7 cellular contexts compared by ENCODE assay signal in genomic region chr7:30135551-30136271, GRCh38. TPM values are rescaled to one million over a fixed set of nuclear protein-coding genes. Genes with fewer than 3 reads are reported as not detected.
DNase-seq lines count a peak whose midpoint lies in the region; ATAC-seq and TF ChIP-seq lines count a peak whose summit lies in the region.

No MANE protein-coding gene starts in this region.

- H3K9me3 ChIP-seq in HCT116 (ENCODE audit: control insufficient read depth in 1 of 2, insufficient read depth in 1 of 2, low read depth in 1 of 2, low read length in 2 of 2) = no peaks in the 10 kb centered on the region

- H3K27me3 Mint-ChIP-seq in activated CD4-positive, alpha-beta T cell treated with anti-CD3 and anti-CD28 coated beads, Interleukin-2, amount 10 ng/mL, durations not matched to agents 24 days and 14 days = peaks cover 32% of the 10 kb centered on the region

- peak overlapping the region; percentile 67; the same call in 1 of the 2 replicates for H3K27ac ChIP-seq in HCT116 (ENCODE audit: low read depth, low read length)

- H3K4me1 Mint-ChIP-seq in activated CD4-positive, alpha-beta T cell treated with anti-CD3 and anti-CD28 coated beads, Interleukin-2, amount 10 ng/mL, durations not matched to agents 24 days and 14 days = peaks cover 10% of the 10 kb centered on the region

- peak overlapping the region; percentile 69 for H3K9ac ChIP-seq in HCT116 (ENCODE audit: low read length)

- H3K27ac Mint-ChIP-seq in activated CD4-positive, alpha-beta T cell treated with anti-CD3 and anti-CD28 coated beads, Interleukin-2, amount 10 ng/mL, durations not matched to agents 24 days and 14 days = peak overlapping the region; percentile 81

- DNase-seq in GM10248 (ENCODE audit: extremely low spot score) = peak; percentile 57
- DNase-seq in HCT116 (ENCODE audit: low read depth, low spot score) = no peak
- peak; percentile 62 for DNase-seq in NCI-H1092 treated with DMSO at 0.1 percent for 48 hours (lab: John Stamatoyannopoulos, UW)
- DNase-seq in activated CD4-positive, alpha-beta T cell treated with anti-CD3 and anti-CD28 coated beads, Interleukin-2, amount 10 ng/mL, durations not matched to agents 24 days and 14 days = peak; percentile 84
- peak; percentile 50 for DNase-seq in dedifferentiated amniotic fluid mesenchymal stem cell (ENCODE audit: extremely low spot score)
- peak; percentile 63 for DNase-seq in left lobe of liver (ENCODE audit: low spot score)
- peak; percentile 56 for DNase-seq in stimulated activated CD4-positive, alpha-beta T cell treated with anti-CD3 and anti-CD28 coated beads, Interleukin-4, amount 100 ng/mL, for 24 hours

- H3K36me3 ChIP-seq in HCT116 (ENCODE audit: control insufficient read depth in 1 of 2, insufficient read depth in 2 of 2, low read length in 2 of 2) = no peaks in the 10 kb centered on the region

- H3K4me3 Mint-ChIP-seq in activated CD4-positive, alpha-beta T cell treated with anti-CD3 and anti-CD28 coated beads, Interleukin-2, amount 10 ng/mL, durations not matched to agents 24 days and 14 days = peak overlapping the region; percentile 92

- BruUV-seq in HCT116 (replicated peaks; lab: Mats Ljungman, UMichigan) = no TSS peak

- peak overlapping the region; percentile 65 to 75 for H3K4me3 ChIP-seq in HCT116 (replicated peaks in 1 of 2; ENCODE audit: low read depth in 1 of 2, low read length in 2 of 2)

- no peak for TF ChIP-seq POLR2A in HCT116 (IDR thresholded peaks at IDR 0.05; ENCODE audit: borderline replicate concordance, extremely low read depth, insufficient read depth, insufficient read length)

- H3K4me1 ChIP-seq in HCT116 (ENCODE audit: control insufficient read depth in 1 of 2, insufficient read depth in 2 of 2, low read length in 2 of 2) = peaks cover 4 to 16% of the 10 kb centered on the region in 2 experiments

- H3K9me2 ChIP-seq in HCT116 (ENCODE audit: insufficient read depth) = no peaks in the 10 kb centered on the region

- no peak for TF ChIP-seq RAD21 in HCT116 (IDR thresholded peaks at IDR 0.05; ENCODE audit: low read depth)

- ATAC-seq in HCT116 = peak; percentile 49
- peak; percentile 52 for ATAC-seq in left lobe of liver

- H3K27me3 ChIP-seq in HCT116 (ENCODE audit: insufficient read depth, low read length) = no peaks in the 10 kb centered on the region

- no peaks in the 10 kb centered on the region for H4K20me1 ChIP-seq in HCT116 (ENCODE audit: insufficient read depth)

- no peak overlapping the region for H2AFZ ChIP-seq in HCT116 (ENCODE audit: low read depth, low read length, poor library complexity, severe bottlenecking)

- H3K9me3 Mint-ChIP-seq in activated CD4-positive, alpha-beta T cell treated with anti-CD3 and anti-CD28 coated beads, Interleukin-2, amount 10 ng/mL, durations not matched to agents 24 days and 14 days = no peaks in the 10 kb centered on the region

- POLR2A ChIA-PET in GM10248 (lab: Yijun Ruan, JAX) = no interaction called here
- POLR2A ChIA-PET in HCT116 (lab: Charles Lee) = interaction anchor here (1.0 kb wide), 1 partner anchor 24 kb away, joined by 3 read pairs; no protein-coding TSS in a partner anchor

- H3K36me3 Mint-ChIP-seq in activated CD4-positive, alpha-beta T cell treated with anti-CD3 and anti-CD28 coated beads, Interleukin-2, amount 10 ng/mL, durations not matched to agents 24 days and 14 days (ENCODE audit: low read depth) = no peaks in the 10 kb centered on the region

- RAD21 ChIA-PET in HCT116 (lab: Charles Lee; ENCODE audit: low non-redundant PET in 1 of 2, low total read pairs in 2 of 2, uncharacterized antibody in 2 of 2, unreplicated experiment in 2 of 2) = no interaction called here

- TF ChIP-seq CTCF in GM10248 (IDR thresholded peaks at IDR 0.05; ENCODE audit: control extremely low read depth, extremely low read depth, low read depth, missing control alignments) (no peak), HCT116 (IDR thresholded peaks at IDR 0.05 in 2 of 3, conservative IDR thresholded peaks at IDR 0.05 in 1 of 3; ENCODE audit: borderline replicate concordance in 1 of 3, insufficient read depth in 1 of 3, low read depth in 2 of 3, low read length in 2 of 3) (no peak)

- intact Hi-C loops in HCT116 (cut with micrococcal nuclease) = no loop called here
- intact Hi-C loops in activated CD4-positive, alpha-beta T cell treated with anti-CD3 and anti-CD28 coated beads, Interleukin-2, amount 10 ng/mL, durations not matched to agents 24 days and 14 days (cut with micrococcal nuclease) = loop anchor here (1.0 to 10.0 kb wide), 3 partner anchors 27 to 459 kb away; partner anchors contain the start of genes GARS1 and NOD1

- H3K4me2 ChIP-seq in HCT116 (ENCODE audit: low read length) = peak overlapping the region; percentile 97

- CTCF ChIA-PET in GM10248 (lab: Yijun Ruan, JAX) (interaction anchor here (1.5 kb wide), 1 partner anchor 13 kb away, joined by 3 read pairs; no protein-coding TSS in a partner anchor), HCT116 (lab: Charles Lee) (no interaction called here)

- no peaks in the 10 kb centered on the region for H3K79me2 ChIP-seq in HCT116 (ENCODE audit: insufficient read depth, low read length)

TF ChIP-seq in HCT116, 20 proteins besides CTCF, POLR2A, EP300 and RAD21:
- peak; percentile 65; the same call in 1 of the 2 replicates for TF ChIP-seq MAX (IDR thresholded peaks at IDR 0.05)
- TF ChIP-seq TCF7L2 (IDR thresholded peaks at IDR 0.05; ENCODE audit: borderline replicate concordance, extremely low read depth, insufficient read depth, insufficient read length) = no peak

RNA-seq across cellular contexts. Expression of gene MTURN, which starts 0.9 kb away (rescaled TPM):
- total RNA-seq in HCT116 (2021; ENCODE audit: unreplicated experiment) (7.5 TPM), left lobe of liver (2.8 TPM)
- 2.6 and 3.8 TPM in 2 replicates for polyA plus RNA-seq in HCT116 (2012)
- total RNA-seq in activated CD4-positive, alpha-beta T cell treated with anti-CD3 and anti-CD28 coated beads, Interleukin-2, amount 10 ng/mL, durations not matched to agents 24 days and 14 days = 3.8 and 4.2 TPM in 2 replicates
